26 cellular contexts compared by ENCODE assay signal in the genomic region with DNA sequence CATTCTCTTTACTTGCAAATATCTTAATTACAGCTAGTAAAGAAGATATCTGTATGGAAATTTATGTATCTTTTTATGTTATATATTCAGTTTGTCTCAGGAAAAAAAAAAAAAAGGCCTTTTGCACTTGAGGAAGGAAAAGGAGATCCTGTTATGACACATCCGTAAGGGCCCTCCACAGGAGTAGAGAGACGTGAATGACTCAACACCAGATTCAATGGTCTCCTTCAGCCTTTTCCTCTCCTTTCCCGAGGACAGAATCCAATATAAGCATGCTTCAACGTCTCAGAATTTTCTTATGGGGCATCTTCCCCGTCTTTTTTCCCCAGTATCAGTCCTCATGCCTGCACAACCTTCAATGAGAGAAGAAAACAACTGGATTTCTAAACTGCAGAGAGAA.
"Had no signal": no experiment of that assay in that cellular context is flagged by ENCODE, and none has a peak within 500 bp of the region (broad histone marks: within the 10 kb centered on the region; RNA-seq: fewer than 3 reads in every experiment).

No MANE protein-coding gene starts in this region.

- H3K27ac Mint-ChIP-seq: activated CD4-positive, alpha-beta T cell treated with anti-CD3 and anti-CD28 coated beads for 36 hours; activated naive CD8-positive, alpha-beta T cell; activated T-cell treated with anti-CD3 and anti-CD28 coated beads, Interleukin-2, amount 50 U/mL, for 72 hours; brain; natural killer cell; neural progenitor cell had no signal

- H3K36me3 ChIP-seq: cardiac muscle cell, colonic mucosa, esophagus squamous epithelium, left lung, lower lobe of right lung, neural progenitor cell, right lobe of liver, transverse colon had no signal

- H2AFZ ChIP-seq: neural progenitor cell had no signal

- H3K9me3 Mint-ChIP-seq: brain, neural progenitor cell had no signal

- H3K36me3 Mint-ChIP-seq: activated naive CD8-positive, alpha-beta T cell; natural killer cell; neural progenitor cell had no signal

- H3K9ac ChIP-seq: neural progenitor cell had no signal

- DNase-seq: activated CD4-positive, alpha-beta T cell treated with anti-CD3 and anti-CD28 coated beads for 36 hours; activated CD4-positive, alpha-beta T cell treated with anti-CD3 and anti-CD28 coated beads, Interleukin-2, amount 50 U/mL, for 4 hours; activated CD4-positive, CD25-positive, alpha-beta regulatory T cell; activated naive CD4-positive, alpha-beta T cell; activated T-cell treated with anti-CD3 and anti-CD28 coated beads for 4 hours; activated T-cell treated with anti-CD3 and anti-CD28 coated beads, Interleukin-2, amount 50 U/mL, for 72 hours; anterior cingulate cortex; cerebellar nuclear complex; colonic mucosa; effector CD8-positive, alpha-beta T cell; esophagus squamous epithelium; glutamatergic neuron; left lung; lower lobe of right lung; mesendoderm; natural killer cell; right lobe of liver; stimulated activated CD4-positive, alpha-beta T cell treated with anti-CD3 and anti-CD28 coated beads, Interleukin-2, amount 100 ng/mL, for 48 hours; stimulated activated naive CD8-positive, alpha-beta T cell treated with anti-CD3 and anti-CD28 coated beads, Interleukin-15, Interleukin-2, amounts not matched to agents 100 U/mL and 50 U/mL, for 24 hours; testis; transverse colon had no signal

- H3K4me3 Mint-ChIP-seq: activated CD4-positive, alpha-beta T cell treated with anti-CD3 and anti-CD28 coated beads for 36 hours; activated naive CD8-positive, alpha-beta T cell; activated T-cell treated with anti-CD3 and anti-CD28 coated beads, Interleukin-2, amount 50 U/mL, for 72 hours; brain; natural killer cell; neural progenitor cell had no signal

- H3K27me3 Mint-ChIP-seq: activated naive CD8-positive, alpha-beta T cell; brain had no signal

- H3K4me1 ChIP-seq: colonic mucosa, esophagus squamous epithelium, left lung, lower lobe of right lung, neural progenitor cell, right lobe of liver, testis, transverse colon had no signal

- ATAC-seq: activated CD4-positive, alpha-beta T cell treated with anti-CD3 and anti-CD28 coated beads for 36 hours; activated T-cell treated with anti-CD3 and anti-CD28 coated beads, Interleukin-2, amount 50 U/mL, for 72 hours; left lung; lower lobe of right lung; natural killer cell; stimulated activated naive CD8-positive, alpha-beta T cell treated with anti-CD3 and anti-CD28 coated beads, Interleukin-15, Interleukin-2, amounts not matched to agents 100 U/mL and 50 U/mL, for 24 hours had no signal

- H3K27me3 ChIP-seq: cardiac muscle cell, colonic mucosa, esophagus squamous epithelium, left lung, neural progenitor cell, right lobe of liver, testis, transverse colon had no signal

- H3K27ac ChIP-seq: cardiac muscle cell, colonic mucosa, epithelial cell of prostate, esophagus squamous epithelium, left lung, lower lobe of right lung, neural progenitor cell, right lobe of liver, testis, transverse colon had no signal

- H3K4me2 ChIP-seq: neural progenitor cell had no signal

- H3K4me1 Mint-ChIP-seq: activated CD4-positive, alpha-beta T cell treated with anti-CD3 and anti-CD28 coated beads for 36 hours; brain; natural killer cell; neural progenitor cell had no signal

- H3K9me3 ChIP-seq: colonic mucosa, esophagus squamous epithelium, left lung, lower lobe of right lung, right lobe of liver, testis, transverse colon had no signal

- H3K4me3 ChIP-seq: cardiac muscle cell, colonic mucosa, esophagus squamous epithelium, left lung, lower lobe of right lung, neural progenitor cell, right lobe of liver, testis, transverse colon had no signal
